8 cellular contexts compared by ENCODE assay signal in the genomic region with DNA sequence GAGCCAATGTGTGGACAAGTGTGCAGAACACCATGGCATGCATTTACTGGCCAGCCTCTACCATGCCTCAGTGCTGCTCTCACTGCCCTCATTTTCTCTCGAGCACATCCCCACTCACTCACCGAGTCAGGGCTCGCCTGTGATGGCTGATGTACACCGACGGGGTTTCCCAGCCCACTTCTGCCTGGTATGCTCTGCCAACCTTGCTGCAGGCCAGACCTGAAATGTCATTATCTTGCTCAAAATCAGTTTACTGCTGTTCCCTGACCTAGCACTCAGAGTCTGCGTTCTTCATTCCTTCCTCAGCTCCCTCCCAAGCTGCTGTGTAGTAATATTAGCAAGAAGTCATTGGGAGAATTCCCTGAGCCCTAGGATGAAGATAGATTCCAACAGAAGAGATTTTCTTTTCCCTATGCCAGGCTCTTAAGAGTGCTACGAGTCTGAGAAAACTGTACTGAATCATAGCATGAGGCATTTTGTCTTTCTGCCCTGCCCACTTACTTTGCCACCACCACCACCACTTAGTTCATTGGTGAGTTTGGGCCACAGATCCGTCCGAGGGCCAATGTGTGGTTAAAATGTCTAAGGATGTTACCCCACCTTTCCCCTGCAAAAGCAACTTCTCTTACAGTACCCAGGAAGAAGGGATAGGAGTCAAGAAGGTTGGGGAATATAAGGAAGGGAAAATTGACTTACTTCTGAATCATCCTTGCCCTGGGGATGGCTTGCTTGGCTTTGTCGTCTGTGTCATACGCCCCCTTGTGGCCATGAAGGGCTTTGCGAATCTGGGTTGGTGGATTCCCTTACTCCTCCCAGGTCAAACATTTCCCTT. TPM values are rescaled to one million over a fixed set of nuclear protein-coding genes. Genes with fewer than 3 reads are reported as not detected.
DNase-seq lines count a peak whose midpoint lies in the region; ATAC-seq and TF ChIP-seq lines count a peak whose summit lies in the region.

No MANE protein-coding gene starts in this region.

- no peaks in the 10 kb centered on the region for H3K9me3 ChIP-seq in liver (ENCODE audit: control insufficient read depth in 4 of 4, low read length in 3 of 4)

- H3K27ac Mint-ChIP-seq in chondrocyte (ENCODE audit: unreplicated experiment), result no peak overlapping the region

- H3K36me3 ChIP-seq in liver (ENCODE audit: control insufficient read depth in 4 of 4, insufficient read depth in 3 of 4, low read depth in 1 of 4, low read length in 3 of 4), result peaks cover 0 to 4% (median under 1%) of the 10 kb centered on the region in 4 donors

- H3K27ac ChIP-seq in liver (ENCODE audit: low read depth in 1 of 2, low read length in 2 of 2), result no peak overlapping the region

- H3K9me3 Mint-ChIP-seq in chondrocyte (ENCODE audit: low read depth), result no peaks in the 10 kb centered on the region

- H3K36me3 Mint-ChIP-seq in chondrocyte (ENCODE audit: low read depth), result no peaks in the 10 kb centered on the region

- no peak overlapping the region for H3K4me3 ChIP-seq in liver (ENCODE audit: low read depth in 1 of 3, low read length in 3 of 3)

- no peaks in the 10 kb centered on the region for H3K27me3 Mint-ChIP-seq in chondrocyte (ENCODE audit: low read depth)

- DNase-seq in GF-D8 (lab: John Stamatoyannopoulos, UW), result peak; percentile 9
- peak; percentile 66 for DNase-seq in NCI-H345 (lab: John Stamatoyannopoulos, UW)
- DNase-seq in activated CD4-positive, CD25-positive, alpha-beta regulatory T cell treated with anti-CD3 and anti-CD28 coated beads, Interleukin-2, amount 50 U/mL, for 72 hours, result peak; percentile 64
- DNase-seq in chondrocyte (ENCODE audit: low spot score), result no peak
- DNase-seq in stimulated activated CD4-positive, alpha-beta T cell treated with anti-CD3 and anti-CD28 coated beads, TNF-alpha, amount 100 ng/mL, for 24 hours (ENCODE audit: low read depth in 3 of 3), result peak; percentile 41 to 71 (median 53)

- WGBS in liver, result 71% methylated on average over 12 of the region's 12 CpGs

- no peaks in the 10 kb centered on the region for H3K4me1 ChIP-seq in liver (ENCODE audit: control insufficient read depth in 4 of 4, insufficient read depth in 4 of 4, low read length in 3 of 4)

- ATAC-seq in HG02870 (IDR thresholded peaks at IDR 0.05; ENCODE audit: unreplicated experiment), result peak; percentile 66
- ATAC-seq in HG03439 (IDR thresholded peaks at IDR 0.05; ENCODE audit: unreplicated experiment), result no peak

- TF ChIP-seq RAD21 in liver (IDR thresholded peaks at IDR 0.05), result peak; percentile 78 to 91

- peaks cover 6% of the 10 kb centered on the region for H3K4me1 Mint-ChIP-seq in chondrocyte (ENCODE audit: low read depth)

- H3K27me3 ChIP-seq in liver (ENCODE audit: control insufficient read depth in 4 of 4, insufficient read depth in 4 of 4, low read length in 3 of 4), result no peaks in the 10 kb centered on the region

- no peak overlapping the region for H3K4me3 Mint-ChIP-seq in chondrocyte (ENCODE audit: unreplicated experiment)

- no peak overlapping the region for H3K9ac ChIP-seq in liver (ENCODE audit: low read depth in 1 of 2, low read length in 2 of 2)

- TF ChIP-seq CTCF in chondrocyte (IDR thresholded peaks at IDR 0.05) (peak; percentile 96), liver (IDR thresholded peaks at IDR 0.05; ENCODE audit: low read depth, low read length, missing input control) (peak; percentile 86)

TF ChIP-seq in liver, 16 proteins besides CTCF, POLR2A, EP300 and RAD21:
- TF ChIP-seq, protein P1, sequence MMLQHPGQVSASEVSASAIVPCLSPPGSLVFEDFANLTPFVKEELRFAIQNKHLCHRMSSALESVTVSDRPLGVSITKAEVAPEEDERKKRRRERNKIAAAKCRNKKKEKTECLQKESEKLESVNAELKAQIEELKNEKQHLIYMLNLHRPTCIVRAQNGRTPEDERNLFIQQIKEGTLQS (IDR thresholded peaks at IDR 0.05), result no peak
- no peak for TF ChIP-seq JUND (IDR thresholded peaks at IDR 0.05)
- peak in 1 of 2 donors; percentile 20 for TF ChIP-seq RXRA (IDR thresholded peaks at IDR 0.05)

RNA-seq across cellular contexts. Expression of a gene that starts 51.0 kb away (rescaled TPM):
- 9.0 to 12.0 TPM (median 11.6 TPM) in 3 replicates for total RNA-seq in chondrocyte
- total RNA-seq in liver, result 1 to 10 TPM; 1.7 to 4.4 TPM
- polyA plus RNA-seq in liver, result 1 to 10 TPM; 1.4 to 1.8 TPM
